In the genomic region with DNA sequence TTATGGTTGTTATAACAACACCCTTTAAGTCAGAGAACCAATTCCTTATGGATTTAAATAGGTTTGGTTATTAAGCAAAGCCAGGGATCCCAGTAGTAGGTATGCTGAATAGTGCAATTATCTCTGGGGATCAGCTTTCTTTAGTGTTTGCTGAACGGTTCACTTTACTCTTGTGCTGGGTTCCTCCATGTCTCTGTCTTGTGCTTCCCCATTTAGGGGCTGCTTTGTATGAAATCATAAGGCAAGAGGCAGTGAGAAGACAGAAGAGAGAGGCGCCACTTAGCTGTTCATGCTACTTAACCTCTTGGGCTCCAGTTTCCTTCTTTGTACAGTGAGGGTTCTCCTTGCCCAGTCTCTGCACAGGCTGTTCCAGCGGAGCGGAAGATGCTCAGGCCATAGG, we compare ENCODE assay signal across 14 cellular contexts. TPM values are rescaled to one million over a fixed set of nuclear protein-coding genes. Genes with fewer than 3 reads are reported as not detected.
A peak's percentile ranks its signal among the peaks of the same experiment; 100 is the strongest.
DNase-seq lines count a peak whose midpoint lies in the region; ATAC-seq, FAIRE-seq and TF ChIP-seq lines count a peak whose summit lies in the region.
"Had no signal": no experiment of that assay in that cellular context is flagged by ENCODE, and none has a peak within 500 bp of the region (broad histone marks: within the 10 kb centered on the region; RNA-seq: fewer than 3 reads in every experiment).

No MANE protein-coding gene starts in this region.

- no peaks in the 10 kb centered on the region for H3K9me2 ChIP-seq in Karpas-422 (replicated peaks; ENCODE audit: insufficient read depth, low read length)
- H3K9me2 ChIP-seq in GM23248 (ENCODE audit: insufficient read depth), result no peaks in the 10 kb centered on the region

- FAIRE-seq in GM12878 (lab: Jason Lieb, UNC), result no peak

- peaks cover 34% of the 10 kb centered on the region for H4K20me1 ChIP-seq in Karpas-422 (ENCODE audit: insufficient read depth, low read depth, low read length)
- 0 out of 2 replicates have a peak, but pooled peaks cover 4% of the 10 kb centered on the region for H4K20me1 ChIP-seq in GM12878 (ENCODE audit: control insufficient read depth, insufficient read depth)
- no peaks in the 10 kb centered on the region for H4K20me1 ChIP-seq in GM23248 (ENCODE audit: insufficient read depth)

- TF ChIP-seq CTCF in GM12878 (IDR thresholded peaks at IDR 0.05 in 2 of 3, conservative IDR thresholded peaks at IDR 0.05 in 1 of 3; ENCODE audit: control insufficient read depth in 2 of 3, extremely low read depth in 1 of 3, insufficient read depth in 1 of 3, low read depth in 3 of 3, low read length in 3 of 3) (no peak), neutrophil (IDR thresholded peaks at IDR 0.05) (no peak), osteocyte (IDR thresholded peaks at IDR 0.05) (no peak)

- H3K36me3 ChIP-seq in Karpas-422 (ENCODE audit: insufficient read depth, low read length) (peaks cover 37% of the 10 kb centered on the region), GM12878 (ENCODE audit: control insufficient read depth in 2 of 2, insufficient read depth in 2 of 2, low read length in 1 of 2) (peaks cover 0 to 9% of the 10 kb centered on the region in 2 experiments; a peak in 2 of 4 replicates), neutrophil (no peaks in the 10 kb centered on the region), GM23248 (ENCODE audit: low read depth) (no peaks in the 10 kb centered on the region)
- H3K36me3 ChIP-seq: SJSA1 had no signal

- SMC1A ChIA-PET in GM12878 (lab: Charles Lee; ENCODE audit: uncharacterized antibody, unreplicated experiment), result interaction anchor here (1.4 to 4.8 kb wide), 8 partner anchors 24 to 132 kb away, joined by 3 to 42 read pairs (median 8); no protein-coding TSS in a partner anchor

- no peak overlapping the region for H3K27ac Mint-ChIP-seq in osteocyte (ENCODE audit: unreplicated experiment)

- no peak for ATAC-seq in GM12878
- ATAC-seq: activated CD4-positive, CD25-positive, alpha-beta regulatory T cell treated with anti-CD3 and anti-CD28 coated beads, Interleukin-2, amount 50 U/mL, for 24 hours had no signal

- H3K79me2 ChIP-seq in Karpas-422 (ENCODE audit: low read length) (peaks cover 83% of the 10 kb centered on the region), GM12878 (ENCODE audit: control insufficient read depth, insufficient read depth, low read length) (peaks cover 64% of the 10 kb centered on the region), GM23248 (ENCODE audit: insufficient read depth) (no peaks in the 10 kb centered on the region)

- no peak for TF ChIP-seq POLR2A in GM12878 (IDR thresholded peaks at IDR 0.05; ENCODE audit: low read depth, low read length)

- no peaks in the 10 kb centered on the region for H3K27me3 Mint-ChIP-seq in osteocyte (ENCODE audit: unreplicated experiment)

- WGBS in GM12878 (ENCODE audit: insufficient coverage, insufficient replicate concordance, low lambda C conversion rate, missing lambda C conversion rate), result 87% methylated on average over 4 of the region's 4 CpGs
- WGBS in GM23248 (ENCODE audit: low coverage in 1 of 2, low lambda C conversion rate in 2 of 2, missing lambda C conversion rate in 2 of 2), 2 experiments, result 84% methylated on average over 4 of the region's 4 CpGs

- H3K4me1 ChIP-seq in Karpas-422 (ENCODE audit: low read length), result peaks cover 53% of the 10 kb centered on the region
- peaks cover 11% of the 10 kb centered on the region for H3K4me1 ChIP-seq in GM12878 (ENCODE audit: control insufficient read depth, insufficient read depth, low read length)
- H3K4me1 ChIP-seq in neutrophil (ENCODE audit: control insufficient read depth in 1 of 2, insufficient read depth in 1 of 2, low read depth in 1 of 2, low read length in 1 of 2), result peaks cover 30 to 38% of the 10 kb centered on the region in 2 experiments
- no peaks in the 10 kb centered on the region for H3K4me1 ChIP-seq in GM23248 (ENCODE audit: insufficient read depth)

- no peak for TF ChIP-seq EP300 in GM12878 (IDR thresholded peaks at IDR 0.05; ENCODE audit: borderline replicate concordance in 1 of 2, control insufficient read depth in 1 of 2, low read depth in 2 of 2, low read length in 2 of 2)

- peak overlapping the region; percentile 95; the same call in 1 of the 2 replicates for H3K9ac ChIP-seq in Karpas-422 (ENCODE audit: low read length)
- no peak overlapping the region for H3K9ac ChIP-seq in GM12878 (ENCODE audit: control insufficient read depth, insufficient read depth, low read length)
- no peak overlapping the region for H3K9ac ChIP-seq in GM23248

- H3K4me3 ChIP-seq in Karpas-422 (ENCODE audit: low read length) (peak overlapping the region; percentile 76; the same call in 1 of the 2 replicates), GM12878 (peak overlapping the region; percentile 96; the same call in 1 of the 2 replicates), neutrophil (ENCODE audit: low read depth in 1 of 2, low read length in 1 of 2) (peak overlapping the region; percentile 24 to 91), GM23248 (no peak overlapping the region)
- H3K4me3 ChIP-seq: SJSA1, smooth muscle cell had no signal

- no peaks in the 10 kb centered on the region for H3F3A ChIP-seq in GM23248 (ENCODE audit: insufficient read depth)

- DNase-seq in SIG-M5 treated with dmso at 0.1 percent for 504 hours (lab: John Stamatoyannopoulos, UW; ENCODE audit: unreplicated experiment) (peak; percentile 55), SIG-M5 (lab: John Stamatoyannopoulos, UW) (no peak), Karpas-422 (peak; percentile 78), GM12878 (ENCODE audit: low read depth, low spot score) (no peak), osteocyte (ENCODE audit: extremely low spot score, unreplicated experiment) (no peak), mucosa of gallbladder (ENCODE audit: low spot score) (no peak), GM23248 (no peak)
- DNase-seq: kidney glomerular epithelial cell, NCI-H1105, NCI-H526 had no signal

- no peaks in the 10 kb centered on the region for H3K27me3 ChIP-seq in Karpas-422 (ENCODE audit: low read length)
- no peaks in the 10 kb centered on the region for H3K27me3 ChIP-seq in GM12878 (replicated peaks in 1 of 2; ENCODE audit: control insufficient read depth in 2 of 2, insufficient read depth in 2 of 2, low read length in 1 of 2)
- no peaks in the 10 kb centered on the region for H3K27me3 ChIP-seq in neutrophil
- peaks cover 50% of the 10 kb centered on the region for H3K27me3 ChIP-seq in GM23248 (replicated peaks; ENCODE audit: insufficient read depth)

- H3K4me2 ChIP-seq in Karpas-422 (ENCODE audit: low read depth, low read length, poor library complexity, severe bottlenecking) (peak overlapping the region; percentile 83), GM12878 (ENCODE audit: control insufficient read depth, insufficient read depth) (peak overlapping the region; percentile 88), GM23248 (ENCODE audit: unreplicated experiment) (no peak overlapping the region)
- H3K4me2 ChIP-seq: smooth muscle cell had no signal

- POLR2A ChIA-PET in GM12878 (lab: Charles Lee), result interaction anchor here (1.1 to 3.6 kb wide), 5 partner anchors 19 to 93 kb away, joined by 5 to 20 read pairs (median 8); no protein-coding TSS in a partner anchor

- in situ Hi-C loops in GM12878 (cut with MboI) (no loop called here), GM23248 (cut with MboI) (no loop called here)

- H3K4me1 Mint-ChIP-seq in osteocyte (ENCODE audit: unreplicated experiment), result peaks cover 32% of the 10 kb centered on the region

- peaks cover 22% of the 10 kb centered on the region for H3K36me3 Mint-ChIP-seq in osteocyte (ENCODE audit: unreplicated experiment)

- intact Hi-C loops in GM12878 (cut with micrococcal nuclease; ENCODE audit: unreplicated experiment), result loop anchor here (5.0 kb wide), 2 partner anchors 54 to 134 kb away; no protein-coding TSS in a partner anchor

- no peaks in the 10 kb centered on the region for H3K9me3 Mint-ChIP-seq in osteocyte (ENCODE audit: unreplicated experiment)

- CTCF ChIA-PET in GM12878 (lab: Yijun Ruan, JAX), result interaction anchor here (1.3 to 2.8 kb wide), 4 partner anchors 78 to 134 kb away, joined by 3 to 11 read pairs (median 10); no protein-coding TSS in a partner anchor

- H3K4me3 Mint-ChIP-seq in osteocyte (ENCODE audit: unreplicated experiment), result no peak overlapping the region

- H3K27ac ChIP-seq in Karpas-422 (ENCODE audit: low read length) (peak overlapping the region; percentile 81), GM12878 (ENCODE audit: control insufficient read depth, insufficient read depth) (no peak overlapping the region), neutrophil (peak overlapping the region; percentile 87), GM23248 (no peak overlapping the region)
- H3K27ac ChIP-seq: SJSA1 had no signal

- TF ChIP-seq RAD21 in GM12878 (IDR thresholded peaks at IDR 0.05; ENCODE audit: insufficient read depth, low read depth, low read length), result no peak

- RAD21 ChIA-PET in GM12878 (lab: Charles Lee; ENCODE audit: unreplicated experiment), result interaction anchor here (2.5 to 4.1 kb wide), 4 partner anchors 25 to 93 kb away, joined by 13 to 47 read pairs (median 28); no protein-coding TSS in a partner anchor

- H2AFZ ChIP-seq in Karpas-422 (ENCODE audit: low read length) (no peak overlapping the region), GM12878 (ENCODE audit: control insufficient read depth, low read depth, low read length) (no peak overlapping the region), GM23248 (no peak overlapping the region)

- BruUV-seq in GM12878 (replicated peaks; lab: Mats Ljungman, UMichigan), result no TSS peak

- no peaks in the 10 kb centered on the region for H3K9me3 ChIP-seq in Karpas-422 (ENCODE audit: low read length)
- no peaks in the 10 kb centered on the region for H3K9me3 ChIP-seq in GM12878 (replicated peaks; ENCODE audit: control insufficient read depth, insufficient read depth, low read length)
- no peaks in the 10 kb centered on the region for H3K9me3 ChIP-seq in neutrophil
- no peaks in the 10 kb centered on the region for H3K9me3 ChIP-seq in GM23248 (ENCODE audit: low read depth)
- H3K9me3 ChIP-seq: SJSA1 had no signal

RNA-seq across cellular contexts. Expression of a gene that starts 3.5 kb away (rescaled TPM):
- 304 and 416 TPM in 2 replicates for total RNA-seq in Karpas-422 (2014; rRNA removed; shearing (Covaris generic); ENCODE audit: low replicate concordance)
- 750 and 754 TPM in 2 replicates for total RNA-seq in GM12878 (2013; cell fraction: nucleolus; rRNA removed)
- total RNA-seq in GM12878 (2014; rRNA removed) (139 and 147 TPM in 2 replicates), GM12878 (2014; rRNA removed; fragmentation: Illumina TruSeq; extraction: Trizol) (158 and 169 TPM in 2 replicates), GM12878 (2021) (207 and 220 TPM in 2 replicates), osteocyte (63.1 and 68.2 TPM in 2 replicates), mucosa of gallbladder (35.0 TPM)
- polyA plus RNA-seq in GM12878 (2011; ENCODE audit: low read depth), result 139 TPM
- polyA plus RNA-seq in GM12878 (2011; rRNA removed) (190 and 214 TPM in 2 replicates), GM12878 (2014; fragmentation: Illumina TruSeq; extraction: Trizol) (248 and 268 TPM in 2 replicates), GM12878 (2014; fragmentation: Nextera tagmentation; extraction: Ambion mirVana) (10 to 100 TPM; 74.2 to 75.0 TPM), GM12878 (2014; rRNA removed) (163 and 174 TPM in 2 replicates), GM12878 (2016; fragmentation: Nextera tagmentation; extraction: Ambion mirVana) (100 to 1,000 TPM; 133 to 135 TPM), GM23248 (2016; fragmentation: Nextera tagmentation; extraction: Ambion mirVana) (0.20 and 0.41 TPM in 2 replicates)
- 169 and 192 TPM in 2 replicates for polyA plus RNA-seq in GM12878 (2011; cell fraction: cytosol; rRNA removed)
- polyA plus RNA-seq in GM12878 (2011; cell fraction: nucleus; rRNA removed), result 106 and 131 TPM in 2 replicates
- polyA plus RNA-seq in GM12878 (2012), result 141 and 183 TPM in 2 replicates
- polyA minus RNA-seq in GM12878 (2011; rRNA and poly(A)+ RNA removed), result 310 and 330 TPM in 2 replicates
- 80.6 and 80.9 TPM in 2 replicates for polyA minus RNA-seq in GM12878 (2011; cell fraction: cytosol; rRNA and poly(A)+ RNA removed)
- 116 and 151 TPM in 2 replicates for polyA minus RNA-seq in GM12878 (2011; cell fraction: nucleus; rRNA and poly(A)+ RNA removed)
- total RNA-seq in GM23248 (2014; rRNA removed; shearing (Covaris generic)), result not detected in 2 replicates

Comparison
In these comparisons a context has a peak if more than half of its experiments do, and no peak if none do; other contexts are left out.
1. DNase-seq: peak in SIG-M5 treated with dmso at 0.1 percent for 504 hours (single experiment) and Karpas-422 (single experiment); none in SIG-M5 (single experiment), GM12878 (single experiment), osteocyte (single experiment), mucosa of gallbladder (single experiment) and GM23248 (single experiment).
2. H3K27ac ChIP-seq: peak in Karpas-422 (single experiment) and neutrophil (single experiment); none in GM12878 (single experiment) and GM23248 (single experiment).
3. RNA of a gene that starts 3.5 kb away (total RNA-seq): 304 to 416 TPM in Karpas-422, 139 to 754 TPM in GM12878, 63.1 to 68.2 TPM in osteocyte and 35.0 TPM in mucosa of gallbladder (single experiment); not detected in GM23248; every median in the first group is over 10 times any median in the second.